23 cellular contexts compared by ENCODE assay signal in genomic region chr1:165861911-165862310, GRCh38. TPM values are rescaled to one million over a fixed set of nuclear protein-coding genes. Genes with fewer than 3 reads are reported as not detected.
A peak's percentile ranks its signal among the peaks of the same experiment; 100 is the strongest.
DNase-seq lines count a peak whose midpoint lies in the region; ATAC-seq and TF ChIP-seq lines count a peak whose summit lies in the region.
"Had no signal": no experiment of that assay in that cellular context is flagged by ENCODE, and none has a peak within 500 bp of the region (broad histone marks: within the 10 kb centered on the region; RNA-seq: fewer than 3 reads in every experiment).

No MANE protein-coding gene starts in this region.

- H3K27me3 ChIP-seq in BLaER1, result no peaks in the 10 kb centered on the region
- no peaks in the 10 kb centered on the region for H3K27me3 ChIP-seq in GM23338 (ENCODE audit: insufficient read depth)

- H3K4me1 ChIP-seq in BLaER1, result peaks cover 45% of the 10 kb centered on the region
- peaks cover 66% of the 10 kb centered on the region for H3K4me1 ChIP-seq in GM23338 (ENCODE audit: insufficient read depth)

- H3K36me3 Mint-ChIP-seq in GM23338 (ENCODE audit: low read depth), result peaks cover 16% of the 10 kb centered on the region
- H3K36me3 Mint-ChIP-seq in osteocyte (ENCODE audit: unreplicated experiment), result peaks cover 2% of the 10 kb centered on the region
- H3K36me3 Mint-ChIP-seq in activated naive CD4-positive, alpha-beta T cell treated with anti-CD3 and anti-CD28 coated beads, Interleukin-2, amount 50 U/mL, for 72 hours, result peaks cover 5 to 7% of the 10 kb centered on the region in 2 donors
- H3K36me3 Mint-ChIP-seq in activated CD8-positive, alpha-beta T cell treated with anti-CD3 and anti-CD28 coated beads for 36 hours (ENCODE audit: low read depth), result peaks cover 12% of the 10 kb centered on the region

- peaks cover 100% of the 10 kb centered on the region for H4K20me1 ChIP-seq in BLaER1
- peaks cover 89% of the 10 kb centered on the region for H4K20me1 ChIP-seq in GM23338 (replicated peaks; ENCODE audit: insufficient read depth)

- H3K27me3 Mint-ChIP-seq in GM23338 (ENCODE audit: insufficient read depth, low read depth, poor library complexity), result peaks cover 7% of the 10 kb centered on the region
- no peaks in the 10 kb centered on the region for H3K27me3 Mint-ChIP-seq in osteocyte (ENCODE audit: unreplicated experiment)
- H3K27me3 Mint-ChIP-seq in activated CD8-positive, alpha-beta T cell treated with anti-CD3 and anti-CD28 coated beads for 36 hours, result no peaks in the 10 kb centered on the region
- H3K27me3 Mint-ChIP-seq: activated CD4-positive, alpha-beta T cell treated with anti-CD3 and anti-CD28 coated beads, Interleukin-2, amount 10 ng/mL, durations not matched to agents 7 days and 5 days; naive thymus-derived CD4-positive, alpha-beta T cell had no signal

- no peak overlapping the region for H3K9ac ChIP-seq in BLaER1
- no peak overlapping the region for H3K9ac ChIP-seq in SK-N-MC (ENCODE audit: insufficient read length)

- intact Hi-C loops in activated CD8-positive, alpha-beta T cell treated with anti-CD3 and anti-CD28 coated beads for 36 hours (cut with micrococcal nuclease), result no loop called here

- H3K9me3 ChIP-seq in BLaER1, result no peaks in the 10 kb centered on the region
- no peaks in the 10 kb centered on the region for H3K9me3 ChIP-seq in SK-N-MC (ENCODE audit: low read depth, low read length)

- H3K4me3 Mint-ChIP-seq in GM23338 (no peak overlapping the region), osteocyte (ENCODE audit: unreplicated experiment) (no peak overlapping the region)
- no peak overlapping the region for H3K4me3 Mint-ChIP-seq in activated CD8-positive, alpha-beta T cell treated with anti-CD3 and anti-CD28 coated beads for 36 hours
- H3K4me3 Mint-ChIP-seq: activated CD4-positive, alpha-beta T cell treated with anti-CD3 and anti-CD28 coated beads, Interleukin-2, amount 10 ng/mL, durations not matched to agents 7 days and 5 days; activated T-cell treated with anti-CD3 and anti-CD28 coated beads, Interleukin-2, amount 50 U/mL, for 4 hours; mesothelial cell of epicardium; naive thymus-derived CD4-positive, alpha-beta T cell had no signal

- CTCF ChIA-PET in activated CD8-positive, alpha-beta T cell treated with anti-CD3 and anti-CD28 coated beads for 36 hours (lab: Charles Lee), result no interaction called here

- H3K27ac ChIP-seq in BLaER1, result no peak overlapping the region
- peak overlapping the region; percentile 68; the same call in 1 of the 2 replicates for H3K27ac ChIP-seq in GM23338 (ENCODE audit: low read depth)
- H3K27ac ChIP-seq in SK-N-MC, result peak overlapping the region; percentile 87; the same call in 1 of the 2 replicates
- H3K27ac ChIP-seq: C4-2B, epithelial cell of prostate, VCaP had no signal

- H3K36me3 ChIP-seq in BLaER1, result peaks cover 32% of the 10 kb centered on the region
- H3K36me3 ChIP-seq in GM23338 (ENCODE audit: insufficient read depth), result no peaks in the 10 kb centered on the region
- peaks cover 18% of the 10 kb centered on the region for H3K36me3 ChIP-seq in SK-N-MC (ENCODE audit: insufficient read depth, low read length)

- DNase-seq in GM23338 (ENCODE audit: low spot score) (no peak), SK-N-MC (ENCODE audit: low read depth, low spot score) (no peak), osteocyte (ENCODE audit: extremely low spot score, unreplicated experiment) (no peak), 8988T (no peak)
- no peak for DNase-seq in activated naive CD4-positive, alpha-beta T cell treated with anti-CD3 and anti-CD28 coated beads, Interleukin-2, amount 50 U/mL, for 72 hours (ENCODE audit: low spot score in 2 of 2)
- no peak for DNase-seq in activated CD8-positive, alpha-beta T cell treated with anti-CD3 and anti-CD28 coated beads for 36 hours
- DNase-seq: activated CD4-positive, alpha-beta T cell treated with anti-CD3 and anti-CD28 coated beads, Interleukin-2, amount 10 ng/mL, durations not matched to agents 7 days and 5 days; activated gamma-delta T cell treated with Interleukin-2 at 50 U/mL for 16 hours; activated T-cell treated with anti-CD3 and anti-CD28 coated beads, Interleukin-2, amount 50 U/mL, for 4 hours; effector CD8-positive, alpha-beta T cell; glutamatergic neuron; IMR-90; naive thymus-derived CD4-positive, alpha-beta T cell; NCI-H1436; NCI-H2107; occipital lobe; stimulated activated naive CD4-positive, alpha-beta T cell treated with Interleukin-2 at 50 U/mL for 16 hours had no signal

- TF ChIP-seq CTCF in GM23338 (conservative IDR thresholded peaks at IDR 0.05; ENCODE audit: low read depth in 2 of 2) (no peak), osteocyte (IDR thresholded peaks at IDR 0.05) (no peak)
- no peak for TF ChIP-seq CTCF in activated CD8-positive, alpha-beta T cell treated with anti-CD3 and anti-CD28 coated beads for 36 hours (IDR thresholded peaks at IDR 0.05)

- no peaks in the 10 kb centered on the region; the same call in 1 of the 2 replicates for H3K9me2 ChIP-seq in GM23338 (ENCODE audit: insufficient read depth)

- no peaks in the 10 kb centered on the region; the same call in 1 of the 2 replicates for H3F3A ChIP-seq in GM23338 (replicated peaks; ENCODE audit: low read depth)

- no peak overlapping the region for H3K4me3 ChIP-seq in BLaER1
- H3K4me3 ChIP-seq in GM23338, result 0 out of 2 replicates have a peak overlapping the region, but pooled peaks have one; percentile 24
- H3K4me3 ChIP-seq in SK-N-MC, result no peak overlapping the region

- H3K4me2 ChIP-seq in BLaER1, result peak overlapping the region; percentile 52
- H3K4me2 ChIP-seq in GM23338, result peak overlapping the region; percentile 29; the same call in 1 of the 2 replicates

- ATAC-seq in GM23338, result no peak
- no peak for ATAC-seq in activated naive CD4-positive, alpha-beta T cell treated with anti-CD3 and anti-CD28 coated beads, Interleukin-2, amount 50 U/mL, for 72 hours
- no peak for ATAC-seq in activated CD8-positive, alpha-beta T cell treated with anti-CD3 and anti-CD28 coated beads for 36 hours
- ATAC-seq: activated T-cell treated with anti-CD3 and anti-CD28 coated beads, Interleukin-2, amount 50 U/mL, for 4 hours; naive thymus-derived CD4-positive, alpha-beta T cell; SK-N-SH treated with all-trans-retinoic acid at 6 μM for 48 hours had no signal

- POLR2A ChIA-PET in activated CD8-positive, alpha-beta T cell treated with anti-CD3 and anti-CD28 coated beads for 36 hours (lab: Charles Lee), result interaction anchor here (2.0 kb wide), 1 partner anchor 33 kb away, joined by 5 read pairs; no protein-coding TSS in a partner anchor

- H3K4me1 Mint-ChIP-seq in GM23338, result peaks cover 60% of the 10 kb centered on the region
- H3K4me1 Mint-ChIP-seq in osteocyte (ENCODE audit: unreplicated experiment), result peaks cover 52% of the 10 kb centered on the region
- peaks cover 12% of the 10 kb centered on the region for H3K4me1 Mint-ChIP-seq in activated CD8-positive, alpha-beta T cell treated with anti-CD3 and anti-CD28 coated beads for 36 hours (ENCODE audit: low read depth)

- H3K9me3 Mint-ChIP-seq in GM23338 (no peaks in the 10 kb centered on the region), osteocyte (ENCODE audit: unreplicated experiment) (no peaks in the 10 kb centered on the region)
- H3K9me3 Mint-ChIP-seq in activated naive CD4-positive, alpha-beta T cell treated with anti-CD3 and anti-CD28 coated beads, Interleukin-2, amount 50 U/mL, for 72 hours, result no peaks in the 10 kb centered on the region
- no peaks in the 10 kb centered on the region for H3K9me3 Mint-ChIP-seq in activated CD8-positive, alpha-beta T cell treated with anti-CD3 and anti-CD28 coated beads for 36 hours
- H3K9me3 Mint-ChIP-seq: activated CD4-positive, alpha-beta T cell treated with anti-CD3 and anti-CD28 coated beads, Interleukin-2, amount 10 ng/mL, durations not matched to agents 7 days and 5 days; activated T-cell treated with anti-CD3 and anti-CD28 coated beads, Interleukin-2, amount 50 U/mL, for 4 hours; naive thymus-derived CD4-positive, alpha-beta T cell had no signal

- peaks cover 100% of the 10 kb centered on the region for H3K79me2 ChIP-seq in GM23338 (replicated peaks; ENCODE audit: insufficient read depth)

- H3K27ac Mint-ChIP-seq in GM23338, result no peak overlapping the region
- H3K27ac Mint-ChIP-seq in osteocyte (ENCODE audit: unreplicated experiment), result peak overlapping the region; percentile 53
- no peak overlapping the region for H3K27ac Mint-ChIP-seq in activated naive CD4-positive, alpha-beta T cell treated with anti-CD3 and anti-CD28 coated beads, Interleukin-2, amount 50 U/mL, for 72 hours
- H3K27ac Mint-ChIP-seq in activated CD8-positive, alpha-beta T cell treated with anti-CD3 and anti-CD28 coated beads for 36 hours, result no peak overlapping the region
- H3K27ac Mint-ChIP-seq: activated CD4-positive, alpha-beta T cell treated with anti-CD3 and anti-CD28 coated beads, Interleukin-2, amount 10 ng/mL, durations not matched to agents 7 days and 5 days; mesothelial cell of epicardium; naive thymus-derived CD4-positive, alpha-beta T cell had no signal

- H2AFZ ChIP-seq in GM23338, result no peak overlapping the region

TF ChIP-seq in GM23338, 12 proteins besides CTCF, POLR2A, EP300 and RAD21:
- TF ChIP-seq CREB1 (CRISPR knock-in tag; IDR thresholded peaks at IDR 0.05; ENCODE audit: low read depth) (no peak), POLR2AphosphoS5 (IDR thresholded peaks at IDR 0.05; ENCODE audit: low read depth) (no peak)

RNA-seq across cellular contexts. Expression of gene UCK2, which starts 34.5 kb away (rescaled TPM):
- 141 and 149 TPM in 2 replicates for total RNA-seq in GM23338 (2014; rRNA removed; shearing (Covaris generic))
- 101 and 104 TPM in 2 replicates for polyA plus RNA-seq in GM23338 (2016; fragmentation: Nextera tagmentation; extraction: Ambion mirVana)
- 49.8 and 50.1 TPM in 2 replicates for total RNA-seq in osteocyte
- total RNA-seq in activated naive CD4-positive, alpha-beta T cell treated with anti-CD3 and anti-CD28 coated beads, Interleukin-2, amount 50 U/mL, for 72 hours, result 10 to 100 TPM; 37.0 to 61.6 TPM
- 10 to 100 TPM; 66.5 to 72.2 TPM for total RNA-seq in activated CD8-positive, alpha-beta T cell treated with anti-CD3 and anti-CD28 coated beads for 36 hours
